10 cellular contexts compared by ENCODE assay signal in genomic region chr20:33653900-33654596, GRCh38. TPM values are rescaled to one million over a fixed set of nuclear protein-coding genes. Genes with fewer than 3 reads are reported as not detected.
DNase-seq lines count a peak whose midpoint lies in the region; ATAC-seq and TF ChIP-seq lines count a peak whose summit lies in the region.
"Had no signal": no experiment of that assay in that cellular context is flagged by ENCODE, and none has a peak within 500 bp of the region (broad histone marks: within the 10 kb centered on the region; RNA-seq: fewer than 3 reads in every experiment).

No MANE protein-coding gene starts in this region.

- H3K36me3 ChIP-seq in lower lobe of right lung = peaks cover 9% of the 10 kb centered on the region
- H3K36me3 ChIP-seq in gastroesophageal sphincter = peaks cover 0 to 29% of the 10 kb centered on the region in 2 donors
- H3K36me3 ChIP-seq: neutrophil had no signal

- peak; percentile 100 for DNase-seq in COLO668 (lab: John Stamatoyannopoulos, UW; ENCODE audit: unreplicated experiment)
- DNase-seq in NCI-H1436 treated with DMSO at 0.1 percent for 48 hours (lab: John Stamatoyannopoulos, UW) = peak; percentile 34
- DNase-seq in lower lobe of right lung = peak; percentile 80
- DNase-seq in GM20000 (ENCODE audit: low spot score) = no peak
- no peak for DNase-seq in NAMALWA (ENCODE audit: low spot score)

- H3K4me1 ChIP-seq in lower lobe of right lung = peaks cover 15% of the 10 kb centered on the region
- H3K4me1 ChIP-seq in gastroesophageal sphincter = peaks cover 0 to 24% (median 9%) of the 10 kb centered on the region in 3 donors

- TF ChIP-seq CTCF in VCaP (conservative IDR thresholded peaks at IDR 0.05) (no peak), lower lobe of right lung (IDR thresholded peaks at IDR 0.05) (no peak), gastroesophageal sphincter (IDR thresholded peaks at IDR 0.05) (no peak), GM20000 (IDR thresholded peaks at IDR 0.05; ENCODE audit: extremely low read depth, missing control alignments) (no peak)

- intact Hi-C loops in lower lobe of right lung (cut with DNase I) = no loop called here

- peak; percentile 67 to 74 for ATAC-seq in lower lobe of right lung
- no peak for ATAC-seq in gastroesophageal sphincter
- no peak for ATAC-seq in HG02678 (IDR thresholded peaks at IDR 0.05; ENCODE audit: unreplicated experiment)

- H3K9me3 ChIP-seq in lower lobe of right lung (no peaks in the 10 kb centered on the region), gastroesophageal sphincter (no peaks in the 10 kb centered on the region)
- H3K9me3 ChIP-seq: neutrophil had no signal

- WGBS in gastroesophageal sphincter (ENCODE audit: low coverage in 1 of 2), 2 donors = 89 to 100% methylated on average over 2 to 5 of the region's 11 CpGs

- peak overlapping the region; percentile 99 for H3K27ac ChIP-seq in VCaP
- no peak overlapping the region for H3K27ac ChIP-seq in lower lobe of right lung
- H3K27ac ChIP-seq in gastroesophageal sphincter = no peak overlapping the region
- H3K27ac ChIP-seq: neutrophil had no signal

- no peak overlapping the region for H3K4me3 ChIP-seq in lower lobe of right lung
- peak overlapping the region in 1 of 2 donors; percentile 29 for H3K4me3 ChIP-seq in gastroesophageal sphincter

- H3K27me3 ChIP-seq in lower lobe of right lung (ENCODE audit: low read depth) = no peaks in the 10 kb centered on the region
- no peaks in the 10 kb centered on the region for H3K27me3 ChIP-seq in gastroesophageal sphincter

- no peak for TF ChIP-seq POLR2A in gastroesophageal sphincter (IDR thresholded peaks at IDR 0.05)

- no peak for TF ChIP-seq EP300 in gastroesophageal sphincter (IDR thresholded peaks at IDR 0.05)

RNA-seq across cellular contexts. Expression of gene C20orf144, which starts 8.1 kb away (rescaled TPM):
- total RNA-seq in lower lobe of right lung (not detected), gastroesophageal sphincter (not detected)
- total RNA-seq: SK-MEL-5 had no signal

RNA-seq across cellular contexts. Expression of gene ACTL10, which starts 12.7 kb away (rescaled TPM):
- total RNA-seq in lower lobe of right lung (1.3 TPM), gastroesophageal sphincter (1 to 10 TPM in 3 of 4 donors, under 1 TPM in 1; 0.54 to 2.7 (median 2.1) TPM)
- total RNA-seq: SK-MEL-5 had no signal

RNA-seq across cellular contexts. Expression of gene NECAB3, which starts 20.2 kb away (rescaled TPM):
- total RNA-seq in lower lobe of right lung = 60.3 TPM
- 10 to 100 TPM; 30.6 to 71.9 (median 52.9) TPM for total RNA-seq in gastroesophageal sphincter

RNA-seq across cellular contexts. Expression of gene E2F1, which starts 32.1 kb away (rescaled TPM):
- total RNA-seq in lower lobe of right lung = 3.9 TPM
- total RNA-seq in gastroesophageal sphincter = 1 to 10 TPM in 3 of 4 donors, under 1 TPM in 1; 0.57 to 4.4 (median 1.5) TPM

Comparison
In these comparisons a context has a peak if more than half of its experiments do, and no peak if none do; other contexts are left out.
1. DNase-seq: peak in COLO668 (single experiment), NCI-H1436 treated with DMSO at 0.1 percent for 48 hours (single experiment) and lower lobe of right lung (single experiment); none in GM20000 (single experiment) and NAMALWA (single experiment).
2. ATAC-seq: peak in lower lobe of right lung (2 of 2); none in gastroesophageal sphincter (single experiment) and HG02678 (single experiment).